ENCODE assay signal across 1 cellular context in the genomic region with DNA sequence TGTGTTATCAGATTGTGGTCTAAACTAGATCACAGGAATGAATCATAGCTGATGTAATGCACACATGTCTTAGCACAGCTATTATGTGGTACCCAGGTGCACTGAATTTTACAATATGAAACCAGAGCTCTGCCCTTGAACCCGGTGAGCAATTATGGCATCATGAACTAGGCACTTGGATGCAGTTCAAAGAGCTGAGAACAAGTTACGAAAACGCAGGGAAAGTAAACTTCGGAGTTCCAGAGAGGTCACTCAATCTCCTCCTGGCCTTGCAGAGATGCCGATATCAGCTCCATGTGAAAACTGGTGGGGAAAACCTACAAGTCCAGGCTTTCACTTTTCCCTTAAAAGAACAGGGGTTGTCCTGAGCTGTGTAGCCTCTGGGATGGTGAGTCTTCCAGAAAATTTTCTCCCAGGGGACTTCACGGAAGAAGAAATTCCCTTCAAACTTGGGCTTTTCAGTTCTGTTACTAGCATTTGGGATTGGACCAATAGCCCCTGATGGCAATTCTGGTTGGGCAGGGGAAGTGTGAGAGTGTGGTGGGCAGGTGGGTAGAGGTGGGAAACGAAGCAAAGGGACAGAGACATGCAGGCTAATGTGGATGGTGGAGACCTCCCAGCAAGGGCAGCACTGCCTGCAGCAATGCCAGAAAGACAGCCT.
TF ChIP-seq lines count a peak whose summit lies in the region.

No MANE protein-coding gene starts in this region.

TF ChIP-seq in HepG2, 621 proteins besides CTCF, POLR2A, EP300 and RAD21 (continued from another document and continues in another):
- TF ChIP-seq, protein P1, sequence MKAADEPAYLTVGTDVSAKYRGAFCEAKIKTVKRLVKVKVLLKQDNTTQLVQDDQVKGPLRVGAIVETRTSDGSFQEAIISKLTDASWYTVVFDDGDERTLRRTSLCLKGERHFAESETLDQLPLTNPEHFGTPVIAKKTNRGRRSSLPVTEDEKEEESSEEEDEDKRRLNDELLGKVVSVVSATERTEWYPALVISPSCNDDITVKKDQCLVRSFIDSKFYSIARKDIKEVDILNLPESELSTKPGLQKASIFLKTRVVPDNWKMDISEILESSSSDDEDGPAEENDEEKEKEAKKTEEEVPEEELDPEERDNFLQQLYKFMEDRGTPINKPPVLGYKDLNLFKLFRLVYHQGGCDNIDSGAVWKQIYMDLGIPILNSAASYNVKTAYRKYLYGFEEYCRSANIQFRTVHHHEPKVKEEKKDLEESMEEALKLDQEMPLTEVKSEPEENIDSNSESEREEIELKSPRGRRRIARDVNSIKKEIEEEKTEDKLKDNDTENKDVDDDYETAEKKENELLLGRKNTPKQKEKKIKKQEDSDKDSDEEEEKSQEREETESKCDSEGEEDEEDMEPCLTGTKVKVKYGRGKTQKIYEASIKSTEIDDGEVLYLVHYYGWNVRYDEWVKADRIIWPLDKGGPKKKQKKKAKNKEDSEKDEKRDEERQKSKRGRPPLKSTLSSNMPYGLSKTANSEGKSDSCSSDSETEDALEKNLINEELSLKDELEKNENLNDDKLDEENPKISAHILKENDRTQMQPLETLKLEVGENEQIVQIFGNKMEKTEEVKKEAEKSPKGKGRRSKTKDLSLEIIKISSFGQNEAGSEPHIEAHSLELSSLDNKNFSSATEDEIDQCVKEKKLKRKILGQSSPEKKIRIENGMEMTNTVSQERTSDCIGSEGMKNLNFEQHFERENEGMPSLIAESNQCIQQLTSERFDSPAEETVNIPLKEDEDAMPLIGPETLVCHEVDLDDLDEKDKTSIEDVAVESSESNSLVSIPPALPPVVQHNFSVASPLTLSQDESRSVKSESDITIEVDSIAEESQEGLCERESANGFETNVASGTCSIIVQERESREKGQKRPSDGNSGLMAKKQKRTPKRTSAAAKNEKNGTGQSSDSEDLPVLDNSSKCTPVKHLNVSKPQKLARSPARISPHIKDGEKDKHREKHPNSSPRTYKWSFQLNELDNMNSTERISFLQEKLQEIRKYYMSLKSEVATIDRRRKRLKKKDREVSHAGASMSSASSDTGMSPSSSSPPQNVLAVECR (CRISPR knock-in tag; IDR thresholded peaks at IDR 0.05; ENCODE audit: borderline replicate concordance): no peak; the same call in 1 of the 2 replicates
- TF ChIP-seq ZNF720 (CRISPR knock-in tag; IDR thresholded peaks at IDR 0.05) (no peak), TCF7 (IDR thresholded peaks at IDR 0.05; ENCODE audit: low read depth) (peak; percentile 99), DMAP1 (CRISPR knock-in tag; IDR thresholded peaks at IDR 0.05) (peak; percentile 44; the same call in 1 of the 2 replicates), IRF2 (CRISPR knock-in tag; IDR thresholded peaks at IDR 0.05) (peak; percentile 96), NCOA2 (CRISPR knock-in tag; IDR thresholded peaks at IDR 0.05) (peak; percentile 99), ZNF441 (CRISPR knock-in tag; IDR thresholded peaks at IDR 0.05; ENCODE audit: borderline replicate concordance) (peak; percentile 97), ISL2 (CRISPR knock-in tag; IDR thresholded peaks at IDR 0.05) (peak; percentile 98), ZMYM2 (CRISPR knock-in tag; IDR thresholded peaks at IDR 0.05) (peak; percentile 91), MAFF (IDR thresholded peaks at IDR 0.05; ENCODE audit: low read depth, low read length) (peak; percentile 56), SMYD3 (CRISPR knock-in tag; IDR thresholded peaks at IDR 0.05) (peak; percentile 61; the same call in 1 of the 2 replicates), ZNF446 (CRISPR knock-in tag; IDR thresholded peaks at IDR 0.05) (peak; percentile 14; the same call in 1 of the 2 replicates), ZNF766 (CRISPR knock-in tag; IDR thresholded peaks at IDR 0.05; ENCODE audit: borderline replicate concordance) (peak; percentile 40; the same call in 1 of the 2 replicates), ARNTL (CRISPR knock-in tag; IDR thresholded peaks at IDR 0.05) (peak; percentile 96), CHD2 (IDR thresholded peaks at IDR 0.05; ENCODE audit: low read depth, low read length) (no peak), FOXJ3 (CRISPR knock-in tag; IDR thresholded peaks at IDR 0.05; ENCODE audit: borderline replicate concordance) (peak; percentile 93), ZNF781 (CRISPR knock-in tag; IDR thresholded peaks at IDR 0.05; ENCODE audit: borderline replicate concordance, not compliant biosample characterization) (peak; percentile 54), PAF1 (CRISPR knock-in tag; IDR thresholded peaks at IDR 0.05) (no peak), ZNF256 (CRISPR knock-in tag; conservative IDR thresholded peaks at IDR 0.05) (0 out of 2 replicates have a peak, but pooled peaks have one; percentile 21)
- TF ChIP-seq, protein P2, sequence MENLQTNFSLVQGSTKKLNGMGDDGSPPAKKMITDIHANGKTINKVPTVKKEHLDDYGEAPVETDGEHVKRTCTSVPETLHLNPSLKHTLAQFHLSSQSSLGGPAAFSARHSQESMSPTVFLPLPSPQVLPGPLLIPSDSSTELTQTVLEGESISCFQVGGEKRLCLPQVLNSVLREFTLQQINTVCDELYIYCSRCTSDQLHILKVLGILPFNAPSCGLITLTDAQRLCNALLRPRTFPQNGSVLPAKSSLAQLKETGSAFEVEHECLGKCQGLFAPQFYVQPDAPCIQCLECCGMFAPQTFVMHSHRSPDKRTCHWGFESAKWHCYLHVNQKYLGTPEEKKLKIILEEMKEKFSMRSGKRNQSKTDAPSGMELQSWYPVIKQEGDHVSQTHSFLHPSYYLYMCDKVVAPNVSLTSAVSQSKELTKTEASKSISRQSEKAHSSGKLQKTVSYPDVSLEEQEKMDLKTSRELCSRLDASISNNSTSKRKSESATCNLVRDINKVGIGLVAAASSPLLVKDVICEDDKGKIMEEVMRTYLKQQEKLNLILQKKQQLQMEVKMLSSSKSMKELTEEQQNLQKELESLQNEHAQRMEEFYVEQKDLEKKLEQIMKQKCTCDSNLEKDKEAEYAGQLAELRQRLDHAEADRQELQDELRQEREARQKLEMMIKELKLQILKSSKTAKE (CRISPR knock-in tag; IDR thresholded peaks at IDR 0.05; ENCODE audit: borderline replicate concordance): peak; percentile 93
- TF ChIP-seq, protein P3, sequence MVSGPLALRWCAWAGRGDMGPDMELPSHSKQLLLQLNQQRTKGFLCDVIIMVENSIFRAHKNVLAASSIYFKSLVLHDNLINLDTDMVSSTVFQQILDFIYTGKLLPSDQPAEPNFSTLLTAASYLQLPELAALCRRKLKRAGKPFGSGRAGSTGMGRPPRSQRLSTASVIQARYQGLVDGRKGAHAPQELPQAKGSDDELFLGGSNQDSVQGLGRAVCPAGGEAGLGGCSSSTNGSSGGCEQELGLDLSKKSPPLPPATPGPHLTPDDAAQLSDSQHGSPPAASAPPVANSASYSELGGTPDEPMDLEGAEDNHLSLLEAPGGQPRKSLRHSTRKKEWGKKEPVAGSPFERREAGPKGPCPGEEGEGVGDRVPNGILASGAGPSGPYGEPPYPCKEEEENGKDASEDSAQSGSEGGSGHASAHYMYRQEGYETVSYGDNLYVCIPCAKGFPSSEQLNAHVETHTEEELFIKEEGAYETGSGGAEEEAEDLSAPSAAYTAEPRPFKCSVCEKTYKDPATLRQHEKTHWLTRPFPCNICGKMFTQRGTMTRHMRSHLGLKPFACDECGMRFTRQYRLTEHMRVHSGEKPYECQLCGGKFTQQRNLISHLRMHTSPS (CRISPR knock-in tag; IDR thresholded peaks at IDR 0.05; ENCODE audit: low read depth): peak; percentile 77
- TF ChIP-seq, protein P4, sequence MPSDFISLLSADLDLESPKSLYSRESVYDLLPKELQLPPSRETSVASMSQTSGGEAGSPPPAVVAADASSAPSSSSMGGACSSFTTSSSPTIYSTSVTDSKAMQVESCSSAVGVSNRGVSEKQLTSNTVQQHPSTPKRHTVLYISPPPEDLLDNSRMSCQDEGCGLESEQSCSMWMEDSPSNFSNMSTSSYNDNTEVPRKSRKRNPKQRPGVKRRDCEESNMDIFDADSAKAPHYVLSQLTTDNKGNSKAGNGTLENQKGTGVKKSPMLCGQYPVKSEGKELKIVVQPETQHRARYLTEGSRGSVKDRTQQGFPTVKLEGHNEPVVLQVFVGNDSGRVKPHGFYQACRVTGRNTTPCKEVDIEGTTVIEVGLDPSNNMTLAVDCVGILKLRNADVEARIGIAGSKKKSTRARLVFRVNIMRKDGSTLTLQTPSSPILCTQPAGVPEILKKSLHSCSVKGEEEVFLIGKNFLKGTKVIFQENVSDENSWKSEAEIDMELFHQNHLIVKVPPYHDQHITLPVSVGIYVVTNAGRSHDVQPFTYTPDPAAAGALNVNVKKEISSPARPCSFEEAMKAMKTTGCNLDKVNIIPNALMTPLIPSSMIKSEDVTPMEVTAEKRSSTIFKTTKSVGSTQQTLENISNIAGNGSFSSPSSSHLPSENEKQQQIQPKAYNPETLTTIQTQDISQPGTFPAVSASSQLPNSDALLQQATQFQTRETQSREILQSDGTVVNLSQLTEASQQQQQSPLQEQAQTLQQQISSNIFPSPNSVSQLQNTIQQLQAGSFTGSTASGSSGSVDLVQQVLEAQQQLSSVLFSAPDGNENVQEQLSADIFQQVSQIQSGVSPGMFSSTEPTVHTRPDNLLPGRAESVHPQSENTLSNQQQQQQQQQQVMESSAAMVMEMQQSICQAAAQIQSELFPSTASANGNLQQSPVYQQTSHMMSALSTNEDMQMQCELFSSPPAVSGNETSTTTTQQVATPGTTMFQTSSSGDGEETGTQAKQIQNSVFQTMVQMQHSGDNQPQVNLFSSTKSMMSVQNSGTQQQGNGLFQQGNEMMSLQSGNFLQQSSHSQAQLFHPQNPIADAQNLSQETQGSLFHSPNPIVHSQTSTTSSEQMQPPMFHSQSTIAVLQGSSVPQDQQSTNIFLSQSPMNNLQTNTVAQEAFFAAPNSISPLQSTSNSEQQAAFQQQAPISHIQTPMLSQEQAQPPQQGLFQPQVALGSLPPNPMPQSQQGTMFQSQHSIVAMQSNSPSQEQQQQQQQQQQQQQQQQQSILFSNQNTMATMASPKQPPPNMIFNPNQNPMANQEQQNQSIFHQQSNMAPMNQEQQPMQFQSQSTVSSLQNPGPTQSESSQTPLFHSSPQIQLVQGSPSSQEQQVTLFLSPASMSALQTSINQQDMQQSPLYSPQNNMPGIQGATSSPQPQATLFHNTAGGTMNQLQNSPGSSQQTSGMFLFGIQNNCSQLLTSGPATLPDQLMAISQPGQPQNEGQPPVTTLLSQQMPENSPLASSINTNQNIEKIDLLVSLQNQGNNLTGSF (CRISPR knock-in tag; IDR thresholded peaks at IDR 0.05): no peak
- TF ChIP-seq, protein P5, sequence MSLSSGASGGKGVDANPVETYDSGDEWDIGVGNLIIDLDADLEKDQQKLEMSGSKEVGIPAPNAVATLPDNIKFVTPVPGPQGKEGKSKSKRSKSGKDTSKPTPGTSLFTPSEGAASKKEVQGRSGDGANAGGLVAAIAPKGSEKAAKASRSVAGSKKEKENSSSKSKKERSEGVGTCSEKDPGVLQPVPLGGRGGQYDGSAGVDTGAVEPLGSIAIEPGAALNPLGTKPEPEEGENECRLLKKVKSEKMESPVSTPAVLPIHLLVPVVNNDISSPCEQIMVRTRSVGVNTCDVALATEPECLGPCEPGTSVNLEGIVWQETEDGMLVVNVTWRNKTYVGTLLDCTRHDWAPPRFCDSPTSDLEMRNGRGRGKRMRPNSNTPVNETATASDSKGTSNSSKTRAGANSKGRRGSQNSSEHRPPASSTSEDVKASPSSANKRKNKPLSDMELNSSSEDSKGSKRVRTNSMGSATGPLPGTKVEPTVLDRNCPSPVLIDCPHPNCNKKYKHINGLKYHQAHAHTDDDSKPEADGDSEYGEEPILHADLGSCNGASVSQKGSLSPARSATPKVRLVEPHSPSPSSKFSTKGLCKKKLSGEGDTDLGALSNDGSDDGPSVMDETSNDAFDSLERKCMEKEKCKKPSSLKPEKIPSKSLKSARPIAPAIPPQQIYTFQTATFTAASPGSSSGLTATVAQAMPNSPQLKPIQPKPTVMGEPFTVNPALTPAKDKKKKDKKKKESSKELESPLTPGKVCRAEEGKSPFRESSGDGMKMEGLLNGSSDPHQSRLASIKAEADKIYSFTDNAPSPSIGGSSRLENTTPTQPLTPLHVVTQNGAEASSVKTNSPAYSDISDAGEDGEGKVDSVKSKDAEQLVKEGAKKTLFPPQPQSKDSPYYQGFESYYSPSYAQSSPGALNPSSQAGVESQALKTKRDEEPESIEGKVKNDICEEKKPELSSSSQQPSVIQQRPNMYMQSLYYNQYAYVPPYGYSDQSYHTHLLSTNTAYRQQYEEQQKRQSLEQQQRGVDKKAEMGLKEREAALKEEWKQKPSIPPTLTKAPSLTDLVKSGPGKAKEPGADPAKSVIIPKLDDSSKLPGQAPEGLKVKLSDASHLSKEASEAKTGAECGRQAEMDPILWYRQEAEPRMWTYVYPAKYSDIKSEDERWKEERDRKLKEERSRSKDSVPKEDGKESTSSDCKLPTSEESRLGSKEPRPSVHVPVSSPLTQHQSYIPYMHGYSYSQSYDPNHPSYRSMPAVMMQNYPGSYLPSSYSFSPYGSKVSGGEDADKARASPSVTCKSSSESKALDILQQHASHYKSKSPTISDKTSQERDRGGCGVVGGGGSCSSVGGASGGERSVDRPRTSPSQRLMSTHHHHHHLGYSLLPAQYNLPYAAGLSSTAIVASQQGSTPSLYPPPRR (CRISPR knock-in tag; IDR thresholded peaks at IDR 0.05; ENCODE audit: borderline replicate concordance): peak; percentile 99
- TF ChIP-seq, protein P6, sequence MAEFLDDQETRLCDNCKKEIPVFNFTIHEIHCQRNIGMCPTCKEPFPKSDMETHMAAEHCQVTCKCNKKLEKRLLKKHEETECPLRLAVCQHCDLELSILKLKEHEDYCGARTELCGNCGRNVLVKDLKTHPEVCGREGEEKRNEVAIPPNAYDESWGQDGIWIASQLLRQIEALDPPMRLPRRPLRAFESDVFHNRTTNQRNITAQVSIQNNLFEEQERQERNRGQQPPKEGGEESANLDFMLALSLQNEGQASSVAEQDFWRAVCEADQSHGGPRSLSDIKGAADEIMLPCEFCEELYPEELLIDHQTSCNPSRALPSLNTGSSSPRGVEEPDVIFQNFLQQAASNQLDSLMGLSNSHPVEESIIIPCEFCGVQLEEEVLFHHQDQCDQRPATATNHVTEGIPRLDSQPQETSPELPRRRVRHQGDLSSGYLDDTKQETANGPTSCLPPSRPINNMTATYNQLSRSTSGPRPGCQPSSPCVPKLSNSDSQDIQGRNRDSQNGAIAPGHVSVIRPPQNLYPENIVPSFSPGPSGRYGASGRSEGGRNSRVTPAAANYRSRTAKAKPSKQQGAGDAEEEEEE (CRISPR knock-in tag; IDR thresholded peaks at IDR 0.05; ENCODE audit: borderline replicate concordance): no peak
- TF ChIP-seq, protein P7, sequence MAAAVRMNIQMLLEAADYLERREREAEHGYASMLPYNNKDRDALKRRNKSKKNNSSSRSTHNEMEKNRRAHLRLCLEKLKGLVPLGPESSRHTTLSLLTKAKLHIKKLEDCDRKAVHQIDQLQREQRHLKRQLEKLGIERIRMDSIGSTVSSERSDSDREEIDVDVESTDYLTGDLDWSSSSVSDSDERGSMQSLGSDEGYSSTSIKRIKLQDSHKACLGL (CRISPR knock-in tag; IDR thresholded peaks at IDR 0.05): peak; percentile 64; the same call in 1 of the 2 replicates
- TF ChIP-seq, protein P8, sequence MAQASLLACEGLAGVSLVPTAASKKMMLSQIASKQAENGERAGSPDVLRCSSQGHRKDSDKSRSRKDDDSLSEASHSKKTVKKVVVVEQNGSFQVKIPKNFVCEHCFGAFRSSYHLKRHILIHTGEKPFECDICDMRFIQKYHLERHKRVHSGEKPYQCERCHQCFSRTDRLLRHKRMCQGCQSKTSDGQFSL (CRISPR knock-in tag; IDR thresholded peaks at IDR 0.05): no peak
- TF ChIP-seq, protein P9, sequence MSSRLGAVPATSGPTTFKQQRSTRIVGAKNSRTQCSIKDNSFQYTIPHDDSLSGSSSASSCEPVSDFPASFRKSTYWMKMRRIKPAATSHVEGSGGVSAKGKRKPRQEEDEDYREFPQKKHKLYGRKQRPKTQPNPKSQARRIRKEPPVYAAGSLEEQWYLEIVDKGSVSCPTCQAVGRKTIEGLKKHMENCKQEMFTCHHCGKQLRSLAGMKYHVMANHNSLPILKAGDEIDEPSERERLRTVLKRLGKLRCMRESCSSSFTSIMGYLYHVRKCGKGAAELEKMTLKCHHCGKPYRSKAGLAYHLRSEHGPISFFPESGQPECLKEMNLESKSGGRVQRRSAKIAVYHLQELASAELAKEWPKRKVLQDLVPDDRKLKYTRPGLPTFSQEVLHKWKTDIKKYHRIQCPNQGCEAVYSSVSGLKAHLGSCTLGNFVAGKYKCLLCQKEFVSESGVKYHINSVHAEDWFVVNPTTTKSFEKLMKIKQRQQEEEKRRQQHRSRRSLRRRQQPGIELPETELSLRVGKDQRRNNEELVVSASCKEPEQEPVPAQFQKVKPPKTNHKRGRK (CRISPR knock-in tag; IDR thresholded peaks at IDR 0.05): no peak
